In genomic region chr10:91424016-91424415, GRCh38 we compare ENCODE assay signal across 19 cellular contexts. TPM values are rescaled to one million over a fixed set of nuclear protein-coding genes. Genes with fewer than 3 reads are reported as not detected.
A peak's percentile ranks its signal among the peaks of the same experiment; 100 is the strongest.
DNase-seq lines count a peak whose midpoint lies in the region; ATAC-seq and TF ChIP-seq lines count a peak whose summit lies in the region.
"Had no signal": no experiment of that assay in that cellular context is flagged by ENCODE, and none has a peak within 500 bp of the region (broad histone marks: within the 10 kb centered on the region; RNA-seq: fewer than 3 reads in every experiment).

No MANE protein-coding gene starts in this region.

- H3K27me3 ChIP-seq in MG63 (no peaks in the 10 kb centered on the region), mammary epithelial cell (ENCODE audit: insufficient read depth, low read length) (no peaks in the 10 kb centered on the region)
- H3K27me3 ChIP-seq: stomach, uterus had no signal

- no peak overlapping the region for H3K4me3 Mint-ChIP-seq in progenitor cell of endocrine pancreas (ENCODE audit: low read depth)
- H3K4me3 Mint-ChIP-seq: brain had no signal

- H3K27ac ChIP-seq in mammary epithelial cell (ENCODE audit: insufficient read depth, low read depth, low read length): no peak overlapping the region
- H3K27ac ChIP-seq: stomach, uterus had no signal

- H3K9me3 ChIP-seq in MG63 (0 out of 2 replicates have a peak, but pooled peaks cover 2% of the 10 kb centered on the region), mammary epithelial cell (replicated peaks; ENCODE audit: insufficient read depth, low read length) (no peaks in the 10 kb centered on the region)
- H3K9me3 ChIP-seq: stomach, uterus had no signal

- no TSS peak for BruUV-seq in mammary epithelial cell (replicated peaks; lab: Mats Ljungman, UMichigan)

- H3K9me3 Mint-ChIP-seq in activated naive CD4-positive, alpha-beta T cell treated with anti-CD3 and anti-CD28 coated beads, Interleukin-2, amount 50 U/mL, for 72 hours: no peaks in the 10 kb centered on the region
- H3K9me3 Mint-ChIP-seq in progenitor cell of endocrine pancreas (ENCODE audit: low read depth): no peaks in the 10 kb centered on the region

- H3K27me3 Mint-ChIP-seq in progenitor cell of endocrine pancreas: no peaks in the 10 kb centered on the region
- H3K27me3 Mint-ChIP-seq: brain had no signal

- H3K4me3 ChIP-seq in MG63: no peak overlapping the region
- H3K4me3 ChIP-seq in mammary epithelial cell (replicated peaks in 1 of 3; ENCODE audit: insufficient read depth in 1 of 3, low read depth in 2 of 3, low read length in 3 of 3): no peak overlapping the region
- H3K4me3 ChIP-seq: K562, stomach, uterus had no signal

- H3K4me2 ChIP-seq in mammary epithelial cell (ENCODE audit: insufficient read depth, low read depth, low read length): no peak overlapping the region

- dilution Hi-C loops in mammary epithelial cell (cut with HindIII; ENCODE audit: low sequenced_read_pairs): no loop called here

- peaks cover 3% of the 10 kb centered on the region for H3K4me1 ChIP-seq in mammary epithelial cell (ENCODE audit: insufficient read depth, low read length)
- H3K4me1 ChIP-seq: uterus had no signal

- H3K9ac ChIP-seq in mammary epithelial cell (ENCODE audit: insufficient read depth, low read length): no peak overlapping the region

- WGBS in mammary epithelial cell (ENCODE audit: low coverage, missing lambda C conversion rate): 39% methylated on average over 2 of the region's 2 CpGs

- CTCF ChIA-PET in mammary epithelial cell (lab: Charles Lee; ENCODE audit: low non-redundant PET): interaction anchor here (0.6 kb wide), 1 partner anchor 402 kb away, joined by 3 read pairs; no protein-coding TSS in a partner anchor

- no peaks in the 10 kb centered on the region for H4K20me1 ChIP-seq in mammary epithelial cell (ENCODE audit: insufficient read depth, low read length)

- in situ Hi-C loops in mammary epithelial cell (cut with MboI; ENCODE audit: low sequenced_read_pairs in 2 of 2): no loop called here

- intact Hi-C loops in mammary epithelial cell (cut with micrococcal nuclease): no loop called here

- ATAC-seq in activated naive CD4-positive, alpha-beta T cell treated with anti-CD3 and anti-CD28 coated beads, Interleukin-2, amount 50 U/mL, for 72 hours: peak; percentile 75 to 98
- peak; percentile 89 for ATAC-seq in stimulated activated naive CD8-positive, alpha-beta T cell treated with anti-CD3 and anti-CD28 coated beads, Interleukin-15, Interleukin-2, amounts not matched to agents 100 U/mL and 50 U/mL, for 24 hours
- ATAC-seq: K562 had no signal

- no peaks in the 10 kb centered on the region for H3K36me3 ChIP-seq in MG63
- H3K36me3 ChIP-seq in mammary epithelial cell (ENCODE audit: insufficient read depth, low read length): no peaks in the 10 kb centered on the region

- DNase-seq in activated naive CD4-positive, alpha-beta T cell treated with anti-CD3 and anti-CD28 coated beads, Interleukin-2, amount 50 U/mL, for 72 hours (ENCODE audit: low spot score in 2 of 2): no peak
- DNase-seq in activated naive CD4-positive, alpha-beta T cell treated with Interleukin-2 at 50 U/mL for 16 hours: no peak
- DNase-seq in MG63 (peak; percentile 8), mammary epithelial cell (peak; percentile 40), progenitor cell of endocrine pancreas (ENCODE audit: low spot score, unreplicated experiment) (no peak), AML-193 (lab: John Stamatoyannopoulos, UW) (no peak), NCI-H69 (lab: John Stamatoyannopoulos, UW) (no peak)
- DNase-seq in stimulated activated naive CD8-positive, alpha-beta T cell treated with anti-CD3 and anti-CD28 coated beads, Interleukin-15, Interleukin-2, amounts not matched to agents 100 U/mL and 50 U/mL, for 24 hours: no peak
- DNase-seq: activated CD4-positive, alpha-beta T cell treated with anti-CD3 and anti-CD28 coated beads, Interleukin-2, amount 50 U/mL, for 1 hour; activated gamma-delta T cell; hypothalamus; kidney glomerular epithelial cell; NCI-H1105 treated with DMSO at 0.1 percent for 48 hours; SIG-M5; stomach; T-helper 9 cell; uterus had no signal

- peaks cover 14% of the 10 kb centered on the region for H3K79me2 ChIP-seq in mammary epithelial cell (ENCODE audit: insufficient read depth, low read length)

- TF ChIP-seq CTCF in mammary epithelial cell (conservative IDR thresholded peaks at IDR 0.05 in 1 of 2, IDR thresholded peaks at IDR 0.05 in 1 of 2; ENCODE audit: extremely low read depth in 1 of 2, insufficient read depth in 1 of 2, low read depth in 1 of 2, low read length in 2 of 2): no peak
- TF ChIP-seq CTCF in progenitor cell of endocrine pancreas (IDR thresholded peaks at IDR 0.05; ENCODE audit: unreplicated experiment): no peak

- H3K4me1 Mint-ChIP-seq in progenitor cell of endocrine pancreas (ENCODE audit: low read depth): no peaks in the 10 kb centered on the region

- no peaks in the 10 kb centered on the region for H3K36me3 Mint-ChIP-seq in activated naive CD4-positive, alpha-beta T cell treated with anti-CD3 and anti-CD28 coated beads, Interleukin-2, amount 50 U/mL, for 72 hours
- peaks cover 8% of the 10 kb centered on the region for H3K36me3 Mint-ChIP-seq in progenitor cell of endocrine pancreas (ENCODE audit: insufficient read depth)

- no peak overlapping the region for H2AFZ ChIP-seq in mammary epithelial cell (ENCODE audit: low read depth, low read length)

- H3K27ac Mint-ChIP-seq in activated naive CD4-positive, alpha-beta T cell treated with anti-CD3 and anti-CD28 coated beads, Interleukin-2, amount 50 U/mL, for 72 hours: no peak overlapping the region
- no peak overlapping the region for H3K27ac Mint-ChIP-seq in progenitor cell of endocrine pancreas
- H3K27ac Mint-ChIP-seq: brain had no signal

RNA-seq across cellular contexts. Expression of gene HECTD2, which starts 13.9 kb away (rescaled TPM):
- 1 to 10 TPM; 3.0 to 6.0 TPM for total RNA-seq in activated naive CD4-positive, alpha-beta T cell treated with anti-CD3 and anti-CD28 coated beads, Interleukin-2, amount 50 U/mL, for 72 hours
- total RNA-seq in MG63 (2014; rRNA removed; shearing (Covaris generic); ENCODE audit: low replicate concordance): 2.5 and 8.4 TPM in 2 replicates
- total RNA-seq in mammary epithelial cell (10 to 100 TPM in 1 of 2 donors, 1 to 10 TPM in 1; 10.0 TPM), progenitor cell of endocrine pancreas (28.6 and 33.1 TPM in 2 replicates)
- 1.7 TPM for polyA plus RNA-seq in mammary epithelial cell
- 11.0 TPM for polyA minus RNA-seq in mammary epithelial cell

Comparison
In these comparisons a context has a peak if more than half of its experiments do, and no peak if none do; other contexts are left out.
1. DNase-seq: peak in MG63 (single experiment) and mammary epithelial cell (single experiment); none in activated naive CD4-positive, alpha-beta T cell treated with anti-CD3 and anti-CD28 coated beads, Interleukin-2, amount 50 U/mL, for 72 hours (0 of 2), activated naive CD4-positive, alpha-beta T cell treated with Interleukin-2 at 50 U/mL for 16 hours (single experiment), stimulated activated naive CD8-positive, alpha-beta T cell treated with anti-CD3 and anti-CD28 coated beads, Interleukin-15, Interleukin-2, amounts not matched to agents 100 U/mL and 50 U/mL, for 24 hours (single experiment), progenitor cell of endocrine pancreas (single experiment), AML-193 (0 of 2) and NCI-H69 (single experiment).